In the genomic region with DNA sequence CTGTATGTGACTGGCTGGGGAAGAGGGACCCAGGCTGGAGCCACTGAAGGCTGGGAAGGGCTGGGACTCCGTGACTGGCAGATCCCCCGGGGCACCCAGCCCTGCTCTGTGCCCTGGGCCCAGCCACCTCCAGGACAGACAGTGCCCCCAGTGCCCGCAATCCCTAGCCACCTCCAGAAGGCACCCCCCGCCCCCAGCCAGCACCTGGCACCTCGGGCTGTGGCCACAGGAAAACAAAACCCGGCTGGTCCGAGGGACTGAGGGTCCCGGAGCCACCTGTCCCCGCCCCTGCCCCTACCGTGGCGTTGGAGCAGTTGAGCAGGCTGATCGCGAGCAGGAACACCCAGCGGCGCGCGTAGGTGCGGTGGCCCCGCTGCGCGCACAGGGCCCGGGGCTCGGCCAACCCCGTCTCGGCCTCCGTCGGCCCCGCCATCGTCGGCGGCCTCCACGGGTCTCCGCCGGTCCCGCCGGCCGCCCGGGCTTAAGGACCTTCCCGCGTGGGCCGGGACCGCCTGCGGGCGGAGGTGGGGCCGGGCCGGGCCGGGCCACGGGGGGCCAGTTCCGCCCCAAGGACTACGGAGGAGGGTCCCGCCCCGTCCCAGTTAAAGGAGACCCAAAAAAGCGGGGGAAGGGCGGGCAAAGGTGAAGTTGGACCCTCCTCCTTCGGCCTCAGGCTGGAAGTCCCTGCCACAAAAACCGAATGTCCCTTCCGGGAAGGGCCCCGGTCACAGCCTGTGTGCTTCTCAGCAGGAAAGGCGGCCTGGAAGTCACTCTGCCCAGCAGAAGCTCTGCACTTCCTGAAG, we compare ENCODE assay signal across 2 cellular contexts.
TF ChIP-seq lines count a peak whose summit lies in the region.

A gene (minus strand): TSS at position 457 of the 803 bp plus-strand sequence. CDS start 24 bp downstream, at position 433.

TF ChIP-seq in SK-N-SH, 30 proteins besides CTCF, POLR2A, EP300 and RAD21 (continued from another document):
- TF ChIP-seq, protein P1, sequence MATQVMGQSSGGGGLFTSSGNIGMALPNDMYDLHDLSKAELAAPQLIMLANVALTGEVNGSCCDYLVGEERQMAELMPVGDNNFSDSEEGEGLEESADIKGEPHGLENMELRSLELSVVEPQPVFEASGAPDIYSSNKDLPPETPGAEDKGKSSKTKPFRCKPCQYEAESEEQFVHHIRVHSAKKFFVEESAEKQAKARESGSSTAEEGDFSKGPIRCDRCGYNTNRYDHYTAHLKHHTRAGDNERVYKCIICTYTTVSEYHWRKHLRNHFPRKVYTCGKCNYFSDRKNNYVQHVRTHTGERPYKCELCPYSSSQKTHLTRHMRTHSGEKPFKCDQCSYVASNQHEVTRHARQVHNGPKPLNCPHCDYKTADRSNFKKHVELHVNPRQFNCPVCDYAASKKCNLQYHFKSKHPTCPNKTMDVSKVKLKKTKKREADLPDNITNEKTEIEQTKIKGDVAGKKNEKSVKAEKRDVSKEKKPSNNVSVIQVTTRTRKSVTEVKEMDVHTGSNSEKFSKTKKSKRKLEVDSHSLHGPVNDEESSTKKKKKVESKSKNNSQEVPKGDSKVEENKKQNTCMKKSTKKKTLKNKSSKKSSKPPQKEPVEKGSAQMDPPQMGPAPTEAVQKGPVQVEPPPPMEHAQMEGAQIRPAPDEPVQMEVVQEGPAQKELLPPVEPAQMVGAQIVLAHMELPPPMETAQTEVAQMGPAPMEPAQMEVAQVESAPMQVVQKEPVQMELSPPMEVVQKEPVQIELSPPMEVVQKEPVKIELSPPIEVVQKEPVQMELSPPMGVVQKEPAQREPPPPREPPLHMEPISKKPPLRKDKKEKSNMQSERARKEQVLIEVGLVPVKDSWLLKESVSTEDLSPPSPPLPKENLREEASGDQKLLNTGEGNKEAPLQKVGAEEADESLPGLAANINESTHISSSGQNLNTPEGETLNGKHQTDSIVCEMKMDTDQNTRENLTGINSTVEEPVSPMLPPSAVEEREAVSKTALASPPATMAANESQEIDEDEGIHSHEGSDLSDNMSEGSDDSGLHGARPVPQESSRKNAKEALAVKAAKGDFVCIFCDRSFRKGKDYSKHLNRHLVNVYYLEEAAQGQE (IDR thresholded peaks at IDR 0.05; ENCODE audit: low read depth, low read length) = no peak
- TF ChIP-seq POLR2AphosphoS5 (IDR thresholded peaks at IDR 0.05; ENCODE audit: low read depth, low read length) (no peak), TAF1 (IDR thresholded peaks at IDR 0.05; ENCODE audit: borderline replicate concordance, low read depth, low read length) (no peak)

TF ChIP-seq in SK-N-SH treated with all-trans-retinoic acid at 6 μM for 48 hours, 23 proteins besides CTCF, POLR2A, EP300 and RAD21 (continued from another document):
- TF ChIP-seq BACH2 (CRISPR knock-in tag; IDR thresholded peaks at IDR 0.05; ENCODE audit: borderline replicate concordance) (no peak), ZFP3 (CRISPR knock-in tag; IDR thresholded peaks at IDR 0.05) (no peak), ZNF70 (CRISPR knock-in tag; IDR thresholded peaks at IDR 0.05) (no peak), ESRRG (CRISPR knock-in tag; IDR thresholded peaks at IDR 0.05) (no peak), SNAI2 (CRISPR knock-in tag; IDR thresholded peaks at IDR 0.05) (no peak)
- TF ChIP-seq, protein P2, sequence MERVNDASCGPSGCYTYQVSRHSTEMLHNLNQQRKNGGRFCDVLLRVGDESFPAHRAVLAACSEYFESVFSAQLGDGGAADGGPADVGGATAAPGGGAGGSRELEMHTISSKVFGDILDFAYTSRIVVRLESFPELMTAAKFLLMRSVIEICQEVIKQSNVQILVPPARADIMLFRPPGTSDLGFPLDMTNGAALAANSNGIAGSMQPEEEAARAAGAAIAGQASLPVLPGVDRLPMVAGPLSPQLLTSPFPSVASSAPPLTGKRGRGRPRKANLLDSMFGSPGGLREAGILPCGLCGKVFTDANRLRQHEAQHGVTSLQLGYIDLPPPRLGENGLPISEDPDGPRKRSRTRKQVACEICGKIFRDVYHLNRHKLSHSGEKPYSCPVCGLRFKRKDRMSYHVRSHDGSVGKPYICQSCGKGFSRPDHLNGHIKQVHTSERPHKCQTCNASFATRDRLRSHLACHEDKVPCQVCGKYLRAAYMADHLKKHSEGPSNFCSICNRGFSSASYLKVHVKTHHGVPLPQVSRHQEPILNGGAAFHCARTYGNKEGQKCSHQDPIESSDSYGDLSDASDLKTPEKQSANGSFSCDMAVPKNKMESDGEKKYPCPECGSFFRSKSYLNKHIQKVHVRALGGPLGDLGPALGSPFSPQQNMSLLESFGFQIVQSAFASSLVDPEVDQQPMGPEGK (CRISPR knock-in tag; IDR thresholded peaks at IDR 0.05; ENCODE audit: borderline replicate concordance) = no peak
- TF ChIP-seq, protein P3, sequence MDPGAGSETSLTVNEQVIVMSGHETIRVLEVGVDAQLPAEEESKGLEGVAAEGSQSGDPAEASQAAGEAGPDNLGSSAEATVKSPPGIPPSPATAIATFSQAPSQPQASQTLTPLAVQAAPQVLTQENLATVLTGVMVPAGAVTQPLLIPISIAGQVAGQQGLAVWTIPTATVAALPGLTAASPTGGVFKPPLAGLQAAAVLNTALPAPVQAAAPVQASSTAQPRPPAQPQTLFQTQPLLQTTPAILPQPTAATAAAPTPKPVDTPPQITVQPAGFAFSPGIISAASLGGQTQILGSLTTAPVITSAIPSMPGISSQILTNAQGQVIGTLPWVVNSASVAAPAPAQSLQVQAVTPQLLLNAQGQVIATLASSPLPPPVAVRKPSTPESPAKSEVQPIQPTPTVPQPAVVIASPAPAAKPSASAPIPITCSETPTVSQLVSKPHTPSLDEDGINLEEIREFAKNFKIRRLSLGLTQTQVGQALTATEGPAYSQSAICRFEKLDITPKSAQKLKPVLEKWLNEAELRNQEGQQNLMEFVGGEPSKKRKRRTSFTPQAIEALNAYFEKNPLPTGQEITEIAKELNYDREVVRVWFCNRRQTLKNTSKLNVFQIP (CRISPR knock-in tag; IDR thresholded peaks at IDR 0.05; ENCODE audit: borderline replicate concordance, low read depth) = no peak
